8 cellular contexts compared by ENCODE assay signal in the genomic region with DNA sequence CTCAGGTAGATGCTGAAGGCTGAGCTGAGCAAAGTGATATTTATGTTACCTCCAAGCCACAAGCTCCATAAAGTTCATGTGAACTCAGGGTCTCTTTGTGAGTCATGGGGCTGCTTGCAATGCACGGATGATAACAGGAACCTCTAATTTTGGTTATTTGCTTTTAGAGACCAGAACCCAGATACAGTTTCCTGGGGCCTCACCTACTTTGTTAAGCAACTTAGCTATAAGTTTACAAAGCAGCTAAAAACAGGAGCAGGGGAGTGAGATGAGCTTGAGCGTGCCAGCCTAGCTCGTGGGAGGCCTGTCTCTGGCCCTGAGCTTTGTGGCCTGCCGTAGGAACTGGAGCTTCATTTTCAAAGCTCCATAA. TPM values are rescaled to one million over a fixed set of nuclear protein-coding genes. Genes with fewer than 3 reads are reported as not detected.
DNase-seq lines count a peak whose midpoint lies in the region; ATAC-seq lines count a peak whose summit lies in the region.

No MANE protein-coding gene starts in this region.

- H3K9me3 Mint-ChIP-seq in stimulated activated memory B cell treated with anti-CD40 and anti-IgM and Interleukin-4, amounts not matched to agents 10 μg/mL and 1 μg/mL and 100 μg/mL, for 72 hours, result no peaks in the 10 kb centered on the region

- intact Hi-C loops in left ventricle myocardium superior (cut with micrococcal nuclease), result no loop called here

- H3K4me1 Mint-ChIP-seq in stimulated activated memory B cell treated with anti-CD40 and anti-IgM and Interleukin-4, amounts not matched to agents 10 μg/mL and 1 μg/mL and 100 μg/mL, for 72 hours, result peaks cover 85% of the 10 kb centered on the region

- peak overlapping the region; percentile 75 for H3K4me3 Mint-ChIP-seq in stimulated activated memory B cell treated with anti-CD40 and anti-IgM and Interleukin-4, amounts not matched to agents 10 μg/mL and 1 μg/mL and 100 μg/mL, for 72 hours

- no peaks in the 10 kb centered on the region for H3K27me3 Mint-ChIP-seq in stimulated activated memory B cell treated with anti-CD40 and anti-IgM and Interleukin-4, amounts not matched to agents 10 μg/mL and 1 μg/mL and 100 μg/mL, for 72 hours

- DNase-seq in NCI-H2171 treated with DMSO at 0.1 percent for 48 hours (lab: John Stamatoyannopoulos, UW) (peak; percentile 40), NCI-H2171 (lab: John Stamatoyannopoulos, UW) (no peak), left ventricle myocardium superior (no peak), hypothalamus (lab: John Stamatoyannopoulos, UW) (no peak), NCI-H1105 (lab: John Stamatoyannopoulos, UW) (no peak)
- DNase-seq in activated T-cell treated with anti-CD3 and anti-CD28 coated beads, Interleukin-2, amount 50 U/mL, for 1 hour, result peak; percentile 48

- peak overlapping the region; percentile 100 for H3K27ac Mint-ChIP-seq in stimulated activated memory B cell treated with anti-CD40 and anti-IgM and Interleukin-4, amounts not matched to agents 10 μg/mL and 1 μg/mL and 100 μg/mL, for 72 hours

- ATAC-seq in HG03457 (IDR thresholded peaks at IDR 0.05; ENCODE audit: unreplicated experiment), result peak; percentile 25
- peak; percentile 18 for ATAC-seq in left ventricle myocardium superior
- peak; percentile 86 for ATAC-seq in stimulated activated memory B cell treated with anti-CD40 and anti-IgM and Interleukin-4, amounts not matched to agents 10 μg/mL and 1 μg/mL and 100 μg/mL, for 72 hours

- peaks cover 28% of the 10 kb centered on the region for H3K36me3 Mint-ChIP-seq in stimulated activated memory B cell treated with anti-CD40 and anti-IgM and Interleukin-4, amounts not matched to agents 10 μg/mL and 1 μg/mL and 100 μg/mL, for 72 hours

RNA-seq across cellular contexts. Expression of a gene that starts 29.2 kb away (rescaled TPM):
- total RNA-seq in left ventricle myocardium superior, result 89.7 TPM

RNA-seq across cellular contexts. Expression of a gene that starts 52.7 kb away (rescaled TPM):
- total RNA-seq in left ventricle myocardium superior, result 10.2 TPM

Comparison
In these comparisons a context has a peak if more than half of its experiments do, and no peak if none do; other contexts are left out.
1. DNase-seq: peak in NCI-H2171 treated with DMSO at 0.1 percent for 48 hours (single experiment) and activated T-cell treated with anti-CD3 and anti-CD28 coated beads, Interleukin-2, amount 50 U/mL, for 1 hour (single experiment); none in NCI-H2171 (single experiment), left ventricle myocardium superior (single experiment), hypothalamus (0 of 51) and NCI-H1105 (single experiment).
2. ATAC-seq: peak in every context shown above with its lines; median percentile 86 in stimulated activated memory B cell treated with anti-CD40 and anti-IgM and Interleukin-4, amounts not matched to agents 10 μg/mL and 1 μg/mL and 100 μg/mL, for 72 hours; 25 in HG03457; 18 in left ventricle myocardium superior.